8 cellular contexts compared by ENCODE assay signal in the genomic region with DNA sequence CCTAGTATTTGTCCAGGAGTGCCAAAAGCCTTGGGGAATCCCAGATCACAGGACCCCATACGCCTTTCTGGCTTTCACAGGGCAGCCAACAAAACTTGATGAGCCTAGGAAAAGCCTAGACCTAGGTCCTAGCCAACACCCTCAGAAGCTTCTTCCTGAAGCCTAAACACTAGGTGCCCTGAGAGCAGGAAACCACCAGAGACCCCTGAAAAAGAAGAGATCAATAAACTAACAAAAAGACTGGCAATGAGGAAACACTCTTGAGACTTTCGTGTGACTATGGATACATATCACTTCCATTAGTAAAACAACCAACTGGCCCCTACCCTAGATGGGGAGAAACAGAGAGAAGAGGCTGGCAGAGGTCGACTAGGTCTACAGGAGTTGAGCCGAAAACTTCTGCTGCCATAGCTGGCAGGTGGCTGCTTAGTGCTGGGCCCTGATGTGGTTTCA. TPM values are rescaled to one million over a fixed set of nuclear protein-coding genes. Genes with fewer than 3 reads are reported as not detected.
DNase-seq lines count a peak whose midpoint lies in the region; ATAC-seq and TF ChIP-seq lines count a peak whose summit lies in the region.

No MANE protein-coding gene starts in this region.

- intact Hi-C loops in activated CD4-positive, alpha-beta T cell treated with anti-CD3 and anti-CD28 coated beads for 36 hours (cut with DNase I, micrococcal nuclease), result loop anchor here (2.0 to 10.0 kb wide), 6 partner anchors 27 to 1939 kb away; a partner anchor contains a TSS
- intact Hi-C loops in activated B cell treated with CpG ODN at 0.5 μM for 24 hours (cut with micrococcal nuclease), result loop anchor here (5.0 to 10.0 kb wide), 2 partner anchors 54 to 359 kb away; a partner anchor contains a TSS

- no peaks in the 10 kb centered on the region for H3K9me3 Mint-ChIP-seq in activated CD4-positive, alpha-beta T cell treated with anti-CD3 and anti-CD28 coated beads for 36 hours (ENCODE audit: low read depth)
- H3K9me3 Mint-ChIP-seq in activated B cell treated with CpG ODN at 0.5 μM for 24 hours, result no peaks in the 10 kb centered on the region
- no peaks in the 10 kb centered on the region for H3K9me3 Mint-ChIP-seq in stimulated activated naive CD8-positive, alpha-beta T cell treated with anti-CD3 and anti-CD28 coated beads, Interleukin-15, amount 100 ng/mL, for 72 hours

- H3K9ac ChIP-seq in iPS-20b (ENCODE audit: low read depth, low read length), result peak overlapping the region; percentile 84; the same call in 1 of the 2 replicates

- H3K27ac Mint-ChIP-seq in activated CD4-positive, alpha-beta T cell treated with anti-CD3 and anti-CD28 coated beads for 36 hours, result peak overlapping the region; percentile 89
- no peak overlapping the region for H3K27ac Mint-ChIP-seq in activated B cell treated with CpG ODN at 0.5 μM for 24 hours
- H3K27ac Mint-ChIP-seq in stimulated activated naive CD8-positive, alpha-beta T cell treated with anti-CD3 and anti-CD28 coated beads, Interleukin-15, amount 100 ng/mL, for 72 hours, result peak overlapping the region; percentile 97 to 98

- CTCF ChIA-PET in activated CD4-positive, alpha-beta T cell treated with anti-CD3 and anti-CD28 coated beads for 36 hours (lab: Charles Lee), result interaction anchor here (0.6 to 1.9 kb wide), 3 partner anchors 21 to 171 kb away, joined by 3 to 5 read pairs (median 3); a partner anchor contains a TSS
- CTCF ChIA-PET in activated B cell treated with CpG ODN at 0.5 μM for 24 hours (lab: Charles Lee), result interaction anchor here (1.0 kb wide), 1 partner anchor 54 kb away, joined by 3 read pairs; no protein-coding TSS in a partner anchor

- H3K27ac ChIP-seq in iPS-20b (ENCODE audit: low read length), result peak overlapping the region; percentile 72

- H3K27me3 Mint-ChIP-seq in activated CD4-positive, alpha-beta T cell treated with anti-CD3 and anti-CD28 coated beads for 36 hours, result no peaks in the 10 kb centered on the region
- no peaks in the 10 kb centered on the region for H3K27me3 Mint-ChIP-seq in activated B cell treated with CpG ODN at 0.5 μM for 24 hours
- H3K27me3 Mint-ChIP-seq in stimulated activated naive CD8-positive, alpha-beta T cell treated with anti-CD3 and anti-CD28 coated beads, Interleukin-15, amount 100 ng/mL, for 72 hours, result no peaks in the 10 kb centered on the region

- H3K36me3 ChIP-seq in iPS-20b (ENCODE audit: insufficient read depth, low read depth, low read length), result peaks cover 28% of the 10 kb centered on the region

- no peaks in the 10 kb centered on the region for H3K27me3 ChIP-seq in iPS-20b (ENCODE audit: insufficient read depth, low read length)

- H3K4me3 ChIP-seq in iPS-20b (ENCODE audit: low read length), result peak overlapping the region; percentile 72

- H3K9me3 ChIP-seq in iPS-20b (ENCODE audit: insufficient read depth, low read depth, low read length), result no peaks in the 10 kb centered on the region

- H3K4me1 Mint-ChIP-seq in activated CD4-positive, alpha-beta T cell treated with anti-CD3 and anti-CD28 coated beads for 36 hours, result peaks cover 67% of the 10 kb centered on the region
- peaks cover 50% of the 10 kb centered on the region for H3K4me1 Mint-ChIP-seq in activated B cell treated with CpG ODN at 0.5 μM for 24 hours
- peaks cover 76% of the 10 kb centered on the region for H3K4me1 Mint-ChIP-seq in stimulated activated naive CD8-positive, alpha-beta T cell treated with anti-CD3 and anti-CD28 coated beads, Interleukin-15, amount 100 ng/mL, for 72 hours

- peak overlapping the region; percentile 85 for H3K4me3 Mint-ChIP-seq in activated CD4-positive, alpha-beta T cell treated with anti-CD3 and anti-CD28 coated beads for 36 hours
- H3K4me3 Mint-ChIP-seq in activated B cell treated with CpG ODN at 0.5 μM for 24 hours, result peak overlapping the region; percentile 97
- peak overlapping the region; percentile 98 for H3K4me3 Mint-ChIP-seq in stimulated activated naive CD8-positive, alpha-beta T cell treated with anti-CD3 and anti-CD28 coated beads, Interleukin-15, amount 100 ng/mL, for 72 hours

- peak; percentile 75 for DNase-seq in activated CD4-positive, alpha-beta T cell treated with anti-CD3 and anti-CD28 coated beads for 36 hours
- no peak for DNase-seq in activated CD4-positive, alpha-beta T cell treated with anti-CD3 and anti-CD28 coated beads for 48 hours
- DNase-seq in activated B cell treated with CpG ODN at 0.5 μM for 24 hours (no peak), NCI-H2171 (lab: John Stamatoyannopoulos, UW) (no peak), occipital lobe (lab: John Stamatoyannopoulos, UW) (no peak), GM20000 (ENCODE audit: low spot score) (no peak)
- DNase-seq in stimulated activated naive CD8-positive, alpha-beta T cell treated with anti-CD3 and anti-CD28 coated beads, Interleukin-15, amount 100 ng/mL, for 72 hours, result no peak

- peaks cover 4% of the 10 kb centered on the region; the same call in 1 of the 2 replicates for H3K4me1 ChIP-seq in iPS-20b (ENCODE audit: insufficient read depth, low read length)

- POLR2A ChIA-PET in activated CD4-positive, alpha-beta T cell treated with anti-CD3 and anti-CD28 coated beads for 36 hours (lab: Charles Lee), result interaction anchor here (0.6 to 1.9 kb wide), 4 partner anchors 8 to 166 kb away, joined by 3 to 4 read pairs (median 4); a partner anchor contains a TSS
- POLR2A ChIA-PET in activated B cell treated with CpG ODN at 0.5 μM for 24 hours (lab: Charles Lee), result interaction anchor here (1.9 kb wide), 1 partner anchor 171 kb away, joined by 7 read pairs; no protein-coding TSS in a partner anchor

- no peak for TF ChIP-seq CTCF in activated B cell treated with CpG ODN at 0.5 μM for 24 hours (IDR thresholded peaks at IDR 0.05)
- TF ChIP-seq CTCF in GM20000 (IDR thresholded peaks at IDR 0.05; ENCODE audit: extremely low read depth, missing control alignments), result no peak

- H3K36me3 Mint-ChIP-seq in activated CD4-positive, alpha-beta T cell treated with anti-CD3 and anti-CD28 coated beads for 36 hours (ENCODE audit: low read depth), result peaks cover 18% of the 10 kb centered on the region
- peaks cover 32% of the 10 kb centered on the region for H3K36me3 Mint-ChIP-seq in activated B cell treated with CpG ODN at 0.5 μM for 24 hours (ENCODE audit: low read depth)

- no peak for ATAC-seq in activated CD4-positive, alpha-beta T cell treated with anti-CD3 and anti-CD28 coated beads for 36 hours
- ATAC-seq in activated B cell treated with CpG ODN at 0.5 μM for 24 hours (ENCODE audit: low read depth), result no peak
- no peak for ATAC-seq in stimulated activated naive CD8-positive, alpha-beta T cell treated with anti-CD3 and anti-CD28 coated beads, Interleukin-15, amount 100 ng/mL, for 72 hours

RNA-seq across cellular contexts. Expression of a gene that starts 1.2 kb away (rescaled TPM):
- total RNA-seq in activated CD4-positive, alpha-beta T cell treated with anti-CD3 and anti-CD28 coated beads for 36 hours, result 10 to 100 TPM; 46.8 to 64.9 TPM
- total RNA-seq in activated B cell treated with CpG ODN at 0.5 μM for 24 hours (38.5 and 49.1 TPM in 2 replicates), occipital lobe (51.2 TPM)

RNA-seq across cellular contexts. Expression of a gene that starts 1.4 kb away (rescaled TPM):
- total RNA-seq in activated CD4-positive, alpha-beta T cell treated with anti-CD3 and anti-CD28 coated beads for 36 hours, result not detected
- not detected in 2 replicates for total RNA-seq in activated B cell treated with CpG ODN at 0.5 μM for 24 hours
- total RNA-seq in occipital lobe, result not detected

RNA-seq across cellular contexts. Expression of a gene that starts 7.7 kb away (rescaled TPM):
- total RNA-seq in activated CD4-positive, alpha-beta T cell treated with anti-CD3 and anti-CD28 coated beads for 36 hours, result 10 to 100 TPM; 17.7 to 18.5 TPM
- 10.3 and 11.7 TPM in 2 replicates for total RNA-seq in activated B cell treated with CpG ODN at 0.5 μM for 24 hours
- total RNA-seq in occipital lobe, result 7.6 TPM

RNA-seq across cellular contexts. Expression of a gene that starts 36.6 kb away (rescaled TPM):
- 1 to 10 TPM in 1 of 2 experiments, under 1 TPM in 1; 0.98 to 1.1 TPM for total RNA-seq in activated CD4-positive, alpha-beta T cell treated with anti-CD3 and anti-CD28 coated beads for 36 hours
- not detected in 2 replicates for total RNA-seq in activated B cell treated with CpG ODN at 0.5 μM for 24 hours
- total RNA-seq in occipital lobe, result not detected

RNA-seq across cellular contexts. Expression of a gene that starts 54.4 kb away (rescaled TPM):
- 100 to 1,000 TPM; 141 to 146 TPM for total RNA-seq in activated CD4-positive, alpha-beta T cell treated with anti-CD3 and anti-CD28 coated beads for 36 hours
- 115 and 127 TPM in 2 replicates for total RNA-seq in activated B cell treated with CpG ODN at 0.5 μM for 24 hours
- 69.1 TPM for total RNA-seq in occipital lobe
